ENCODE assay signal across 10 cellular contexts in genomic region chr6:73774311-73774766, GRCh38.
DNase-seq lines count a peak whose midpoint lies in the region; ATAC-seq and TF ChIP-seq lines count a peak whose summit lies in the region.
"Had no signal": no experiment of that assay in that cellular context is flagged by ENCODE, and none has a peak within 500 bp of the region (broad histone marks: within the 10 kb centered on the region; RNA-seq: fewer than 3 reads in every experiment).

No MANE protein-coding gene starts in this region.

- H3K9me3 ChIP-seq in mammary epithelial cell (replicated peaks; ENCODE audit: insufficient read depth, low read length): no peaks in the 10 kb centered on the region

- no peak overlapping the region for H3K9ac ChIP-seq in mammary epithelial cell (ENCODE audit: insufficient read depth, low read length)

- ATAC-seq in HG03442 (IDR thresholded peaks at IDR 0.05; ENCODE audit: unreplicated experiment) (peak; percentile 82), omental fat pad (ENCODE audit: low FRiP score) (peak; percentile 82)

- in situ Hi-C loops in mammary epithelial cell (cut with MboI; ENCODE audit: low sequenced_read_pairs in 2 of 2): no loop called here

- 0% methylated on average over 1 of the region's 1 CpG for whole genome bisulfite sequencing in mammary epithelial cell (ENCODE audit: low coverage, missing lambda C conversion rate)

- CTCF ChIA-PET in mammary epithelial cell (lab: Charles Lee; ENCODE audit: low non-redundant PET): no interaction called here

- BruUV-seq in mammary epithelial cell (replicated peaks; lab: Mats Ljungman, UMichigan): no TSS peak

- H3K36me3 ChIP-seq in mammary epithelial cell (ENCODE audit: insufficient read depth, low read length): peaks cover 10% of the 10 kb centered on the region

- TF ChIP-seq CTCF in mammary epithelial cell (conservative IDR thresholded peaks at IDR 0.05 in 1 of 2, IDR thresholded peaks at IDR 0.05 in 1 of 2; ENCODE audit: extremely low read depth in 1 of 2, insufficient read depth in 1 of 2, low read depth in 1 of 2, low read length in 2 of 2): no peak
- no peak for TF ChIP-seq CTCF in omental fat pad (IDR thresholded peaks at IDR 0.05)

- no peak overlapping the region for H3K4me3 ChIP-seq in mammary epithelial cell (replicated peaks in 1 of 3; ENCODE audit: insufficient read depth in 1 of 3, low read depth in 2 of 3, low read length in 3 of 3)

- H3K27ac ChIP-seq in mammary epithelial cell (ENCODE audit: insufficient read depth, low read depth, low read length): peak overlapping the region; percentile 45

- peaks cover 15% of the 10 kb centered on the region for H3K4me1 ChIP-seq in mammary epithelial cell (ENCODE audit: insufficient read depth, low read length)

- dilution Hi-C loops in mammary epithelial cell (cut with HindIII; ENCODE audit: low sequenced_read_pairs): no loop called here

- intact Hi-C loops in mammary epithelial cell (cut with micrococcal nuclease): no loop called here

- peak overlapping the region; percentile 63 for H3K4me2 ChIP-seq in mammary epithelial cell (ENCODE audit: insufficient read depth, low read depth, low read length)

- no peaks in the 10 kb centered on the region for H3K27me3 ChIP-seq in mammary epithelial cell (ENCODE audit: insufficient read depth, low read length)

- DNase-seq in GM04503 (ENCODE audit: low read depth): peak; percentile 87
- peak; percentile 87 for DNase-seq in mammary epithelial cell
- DNase-seq in omental fat pad (ENCODE audit: low spot score): no peak
- DNase-seq in SIG-M5 treated with dmso at 0.1 percent for 504 hours (lab: John Stamatoyannopoulos, UW; ENCODE audit: unreplicated experiment): no peak
- no peak for DNase-seq in hippocampal formation (lab: John Stamatoyannopoulos, UW)
- DNase-seq in stimulated activated naive CD4-positive, alpha-beta T cell (lab: John Stamatoyannopoulos, UW): no peak
- no peak for DNase-seq in occipital lobe (lab: John Stamatoyannopoulos, UW)
- DNase-seq: activated naive CD4-positive, alpha-beta T cell treated with anti-CD3 and anti-CD28 coated beads for 36 hours; NCI-H146 had no signal

- no peaks in the 10 kb centered on the region for H4K20me1 ChIP-seq in mammary epithelial cell (ENCODE audit: insufficient read depth, low read length)

- H2AFZ ChIP-seq in mammary epithelial cell (ENCODE audit: low read depth, low read length): no peak overlapping the region

- peaks cover 51% of the 10 kb centered on the region for H3K79me2 ChIP-seq in mammary epithelial cell (ENCODE audit: insufficient read depth, low read length)

Comparison
In these comparisons a context has a peak if more than half of its experiments do, and no peak if none do; other contexts are left out.
1. DNase-seq: peak in GM04503 (single experiment) and mammary epithelial cell (single experiment); none in omental fat pad (single experiment), SIG-M5 treated with dmso at 0.1 percent for 504 hours (single experiment), hippocampal formation (0 of 2), stimulated activated naive CD4-positive, alpha-beta T cell (0 of 6) and occipital lobe (single experiment).